In genomic region chr10:126097558-126098215, GRCh38 we compare ENCODE assay signal across 17 cellular contexts.
DNase-seq lines count a peak whose midpoint lies in the region; ATAC-seq, FAIRE-seq and TF ChIP-seq lines count a peak whose summit lies in the region.
"Had no signal": no experiment of that assay in that cellular context is flagged by ENCODE, and none has a peak within 500 bp of the region (broad histone marks: within the 10 kb centered on the region; RNA-seq: fewer than 3 reads in every experiment).

No MANE protein-coding gene starts in this region.

- no peak overlapping the region for H3K9ac ChIP-seq in HepG2 (ENCODE audit: insufficient read depth, low read depth, low read length)
- H3K9ac ChIP-seq in OCI-LY1 (ENCODE audit: low read length), result no peak overlapping the region
- H3K9ac ChIP-seq: KMS-11, parathyroid adenoma had no signal

- H3K9me3 ChIP-seq in HepG2 (ENCODE audit: low read length) (no peaks in the 10 kb centered on the region), right lobe of liver (no peaks in the 10 kb centered on the region), OCI-LY1 (ENCODE audit: low read length) (no peaks in the 10 kb centered on the region), thoracic aorta (no peaks in the 10 kb centered on the region)

- no peaks in the 10 kb centered on the region for H3K36me3 ChIP-seq in HepG2 (replicated peaks in 1 of 2; ENCODE audit: control insufficient read depth in 1 of 2, insufficient read depth in 2 of 2, low read length in 2 of 2)
- H3K36me3 ChIP-seq in right lobe of liver, result no peaks in the 10 kb centered on the region
- H3K36me3 ChIP-seq in OCI-LY1 (ENCODE audit: insufficient read depth, low read length), result no peaks in the 10 kb centered on the region
- H3K36me3 ChIP-seq in thoracic aorta, result no peaks in the 10 kb centered on the region

- H2AFZ ChIP-seq in HepG2 (ENCODE audit: low read length) (no peak overlapping the region), OCI-LY1 (ENCODE audit: low read length) (no peak overlapping the region)
- H2AFZ ChIP-seq: parathyroid adenoma had no signal

- TF ChIP-seq POLR2A in HepG2 (IDR thresholded peaks at IDR 0.05; ENCODE audit: insufficient read depth in 1 of 2, low read depth in 2 of 2, low read length in 2 of 2) (no peak), right lobe of liver (IDR thresholded peaks at IDR 0.05) (no peak)

- H3K27ac ChIP-seq in HepG2 (ENCODE audit: extremely low read length, insufficient read depth, low read length) (no peak overlapping the region), right lobe of liver (no peak overlapping the region), OCI-LY1 (ENCODE audit: low read depth, low read length, poor library complexity, severe bottlenecking) (no peak overlapping the region), thoracic aorta (no peak overlapping the region)
- H3K27ac ChIP-seq: KMS-11, parathyroid adenoma had no signal

- no peak for FAIRE-seq in HepG2 (lab: Jason Lieb, UNC)

- H3K9me2 ChIP-seq in OCI-LY1 (ENCODE audit: low read depth, low read length), result no peaks in the 10 kb centered on the region

- WGBS in HepG2 (ENCODE audit: low lambda C conversion rate), result 6% methylated on average over 6 of the region's 6 CpGs
- WGBS in right lobe of liver (ENCODE audit: insufficient coverage, low coverage, low lambda C conversion rate, missing lambda C conversion rate), result 56% methylated on average over 6 of the region's 6 CpGs

- intact Hi-C loops in HepG2 (cut with micrococcal nuclease; ENCODE audit: unreplicated experiment), result loop anchor here (5.0 kb wide), 1 partner anchor 230 kb away; no protein-coding TSS in a partner anchor
- intact Hi-C loops in right lobe of liver (cut with DNase I), result no loop called here

- TF ChIP-seq RAD21 in HepG2 (CRISPR knock-in tag; IDR thresholded peaks at IDR 0.05), result no peak

- TF ChIP-seq EP300 in HepG2 (IDR thresholded peaks at IDR 0.05; ENCODE audit: low read depth in 2 of 2, low read length in 2 of 2) (no peak), HepG2 (CRISPR knock-in tag; IDR thresholded peaks at IDR 0.05; ENCODE audit: borderline replicate concordance) (no peak)

- ATAC-seq in HepG2 (no peak), right lobe of liver (no peak), thoracic aorta (ENCODE audit: insufficient number of reproducible peaks, low FRiP score, low read depth) (no peak), GM19452 (IDR thresholded peaks at IDR 0.05; ENCODE audit: unreplicated experiment) (no peak)
- ATAC-seq: activated T-cell treated with anti-CD3 and anti-CD28 coated beads, Interleukin-2, amount 50 U/mL, for 72 hours had no signal

- no peak for TF ChIP-seq CTCF in HepG2 (CRISPR knock-in tag; IDR thresholded peaks at IDR 0.05)
- no peak for TF ChIP-seq CTCF in right lobe of liver (IDR thresholded peaks at IDR 0.05)
- peak; percentile 39; the same call in 1 of the 2 replicates for TF ChIP-seq CTCF in OCI-LY1 (IDR thresholded peaks at IDR 0.05; ENCODE audit: low read length)
- peak; percentile 7 for TF ChIP-seq CTCF in thoracic aorta (IDR thresholded peaks at IDR 0.05)

- H4K20me1 ChIP-seq in HepG2 (ENCODE audit: insufficient read depth, low read length) (no peaks in the 10 kb centered on the region), OCI-LY1 (ENCODE audit: insufficient read depth, low read length) (no peaks in the 10 kb centered on the region)

- no peaks in the 10 kb centered on the region for H3F3A ChIP-seq in OCI-LY1 (ENCODE audit: insufficient read depth, low read length)

- DNase-seq in HepG2 (ENCODE audit: low spot score), result peak; percentile 4
- DNase-seq in right lobe of liver, result no peak
- peak; percentile 18 for DNase-seq in ecto neural progenitor cell (ENCODE audit: low spot score)
- no peak for DNase-seq in thoracic aorta (ENCODE audit: low spot score)
- DNase-seq in CD1c-positive myeloid dendritic cell (ENCODE audit: extremely low spot score), result no peak
- no peak for DNase-seq in stimulated activated naive CD4-positive, alpha-beta T cell treated with Interleukin-2 at 50 U/mL for 16 hours (lab: John Stamatoyannopoulos, UW)
- DNase-seq: activated CD4-positive, alpha-beta T cell treated with anti-CD3 and anti-CD28 coated beads, Interleukin-2, amount 10 ng/mL, durations not matched to agents 24 days and 14 days; activated T-cell treated with anti-CD3 and anti-CD28 coated beads, Interleukin-2, amount 50 U/mL, for 72 hours; DMS153; NCI-H1694 treated with DMSO at 0.1 percent for 48 hours; NCI-H526 treated with DMSO at 0.1 percent for 48 hours; SHP77; T-helper 9 cell had no signal

- CTCF ChIA-PET in HepG2 (lab: Yijun Ruan, JAX; ENCODE audit: low intra/inter-chr PET ratio, low total read pairs), result no interaction called here

- H3K79me2 ChIP-seq in HepG2 (ENCODE audit: insufficient read depth, low read length) (no peaks in the 10 kb centered on the region), OCI-LY1 (ENCODE audit: insufficient read depth, low read length) (no peaks in the 10 kb centered on the region)
- H3K79me2 ChIP-seq: parathyroid adenoma had no signal

- POLR2A ChIA-PET in HepG2 (lab: Yijun Ruan, JAX), result no interaction called here

- H3K4me2 ChIP-seq in HepG2 (ENCODE audit: low read depth, low read length) (no peak overlapping the region), OCI-LY1 (ENCODE audit: low read length) (no peak overlapping the region)
- H3K4me2 ChIP-seq: KMS-11 had no signal

- H3K27me3 ChIP-seq in HepG2 (ENCODE audit: control insufficient read depth in 1 of 2, insufficient read depth in 2 of 2, low read length in 2 of 2) (peaks cover 2 to 24% of the 10 kb centered on the region in 2 experiments; a peak in 3 of 5 replicates), right lobe of liver (no peaks in the 10 kb centered on the region), OCI-LY1 (ENCODE audit: insufficient read depth, low read length) (peaks cover 3% of the 10 kb centered on the region; the same call in 1 of the 2 replicates), thoracic aorta (replicated peaks; ENCODE audit: insufficient read depth) (no peaks in the 10 kb centered on the region)

- in situ Hi-C loops in HepG2 (cut with HindIII; ENCODE audit: extremely low pct_ligation_motif_present, low pct_unique_long_range_greater_than_20kb), result no loop called here

- H3K4me1 ChIP-seq in HepG2 (ENCODE audit: insufficient read depth, low read length) (no peaks in the 10 kb centered on the region), right lobe of liver (no peaks in the 10 kb centered on the region), OCI-LY1 (ENCODE audit: insufficient read depth, low read length, severe bottlenecking) (no peaks in the 10 kb centered on the region), thoracic aorta (ENCODE audit: control insufficient read depth in 1 of 2, low read depth in 2 of 2) (no peaks in the 10 kb centered on the region)
- H3K4me1 ChIP-seq: parathyroid adenoma had no signal

- BruUV-seq in HepG2 (replicated peaks; lab: Mats Ljungman, UMichigan), result no TSS peak

- no peak overlapping the region for H3K4me3 ChIP-seq in HepG2 (replicated peaks in 1 of 3; ENCODE audit: insufficient read depth in 1 of 3, low read depth in 2 of 3, low read length in 3 of 3)
- H3K4me3 ChIP-seq in right lobe of liver, result no peak overlapping the region
- no peak overlapping the region for H3K4me3 ChIP-seq in OCI-LY1 (ENCODE audit: low read depth, low read length, poor library complexity, severe bottlenecking)
- no peak overlapping the region for H3K4me3 ChIP-seq in thoracic aorta

TF ChIP-seq in HepG2, 621 proteins besides CTCF, POLR2A, EP300 and RAD21:
- no peak for TF ChIP-seq RERE (CRISPR knock-in tag; IDR thresholded peaks at IDR 0.05; ENCODE audit: low read depth)

Comparison
In these comparisons a context has a peak if more than half of its experiments do, and no peak if none do; other contexts are left out.
1. DNase-seq: peak in HepG2 (single experiment) and ecto neural progenitor cell (single experiment); none in right lobe of liver (0 of 3), thoracic aorta (single experiment), CD1c-positive myeloid dendritic cell (single experiment) and stimulated activated naive CD4-positive, alpha-beta T cell treated with Interleukin-2 at 50 U/mL for 16 hours (single experiment).
2. CTCF ChIP-seq: peak in OCI-LY1 (single experiment) and thoracic aorta (single experiment); none in HepG2 (single experiment) and right lobe of liver (0 of 4).